Comparison of ENCODE assay signal across 8 cellular contexts in the genomic region with DNA sequence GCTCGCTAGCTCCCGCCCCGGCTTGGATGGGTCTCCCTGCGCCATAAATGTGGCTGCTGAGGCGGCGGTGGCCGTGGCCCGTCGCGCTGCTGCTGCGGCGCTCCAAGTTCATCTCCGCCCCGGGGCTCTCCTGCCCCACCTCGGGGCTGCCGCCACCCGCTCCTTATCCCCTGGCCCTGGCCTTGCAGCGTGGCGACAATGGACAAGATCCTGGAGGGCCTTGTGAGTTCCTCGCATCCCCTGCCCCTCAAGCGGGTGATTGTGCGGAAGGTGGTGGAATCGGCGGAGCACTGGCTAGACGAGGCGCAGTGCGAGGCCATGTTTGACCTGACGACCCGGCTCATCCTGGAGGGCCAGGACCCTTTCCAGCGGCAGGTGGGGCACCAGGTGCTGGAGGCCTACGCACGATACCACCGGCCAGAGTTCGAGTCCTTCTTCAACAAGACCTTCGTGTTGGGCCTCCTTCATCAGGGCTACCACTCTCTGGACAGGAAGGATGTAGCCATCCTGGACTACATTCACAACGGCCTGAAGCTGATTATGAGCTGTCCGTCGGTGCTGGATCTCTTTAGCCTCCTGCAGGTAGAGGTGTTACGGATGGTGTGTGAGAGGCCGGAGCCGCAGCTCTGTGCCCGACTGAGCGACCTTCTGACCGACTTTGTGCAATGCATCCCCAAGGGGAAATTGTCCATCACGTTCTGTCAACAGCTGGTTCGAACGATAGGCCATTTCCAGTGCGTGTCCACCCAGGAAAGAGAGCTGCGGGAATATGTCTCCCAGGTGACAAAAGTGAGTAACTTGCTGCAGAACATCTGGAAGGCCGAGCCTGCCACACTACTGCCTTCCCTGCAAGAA. TPM values are rescaled to one million over a fixed set of nuclear protein-coding genes. Genes with fewer than 3 reads are reported as not detected.
A peak's percentile ranks its signal among the peaks of the same experiment; 100 is the strongest.
DNase-seq lines count a peak whose midpoint lies in the region; ATAC-seq and TF ChIP-seq lines count a peak whose summit lies in the region.

No MANE protein-coding gene starts in this region.

- TF ChIP-seq EP300 in suprapubic skin (IDR thresholded peaks at IDR 0.05) = no peak

- POLR2A ChIA-PET in Panc1 (lab: Charles Lee) = interaction anchor here (0.6 kb wide), 1 partner anchor 216 kb away, joined by 4 read pairs; no protein-coding TSS in a partner anchor

- H3K27ac ChIP-seq in 22Rv1 (peak overlapping the region; percentile 96), Panc1 (ENCODE audit: low read length) (peak overlapping the region; percentile 76), cingulate gyrus (ENCODE audit: low read depth, low read length) (peak overlapping the region; percentile 55), right lobe of liver (peak overlapping the region; percentile 80 to 88 (median 85)), suprapubic skin (peak overlapping the region; percentile 95)

- H3K4me1 ChIP-seq in Panc1 (ENCODE audit: control insufficient read depth, insufficient read depth, low read length) (peaks cover 3% of the 10 kb centered on the region; the same call in 1 of the 2 replicates), right lobe of liver (peaks cover 0 to 34% (median 0%) of the 10 kb centered on the region in 4 donors), suprapubic skin (peaks cover 65% of the 10 kb centered on the region)

- in situ Hi-C loops in Panc1 (cut with HindIII; ENCODE audit: low pct_unique_long_range_greater_than_20kb, low sequenced_read_pairs) = no loop called here

- H3K36me3 ChIP-seq in Panc1 (ENCODE audit: control insufficient read depth, insufficient read depth, low read length) (peaks cover under 1% of the 10 kb centered on the region), right lobe of liver (peaks cover 0 to 14% (median 0%) of the 10 kb centered on the region in 4 donors), suprapubic skin (peaks cover 7% of the 10 kb centered on the region)

- CTCF ChIA-PET in Panc1 (lab: Charles Lee) = no interaction called here

- TF ChIP-seq POLR2A in right lobe of liver (IDR thresholded peaks at IDR 0.05) = peak; percentile 11
- TF ChIP-seq POLR2A in suprapubic skin (IDR thresholded peaks at IDR 0.05) = no peak

- WGBS in right lobe of liver (ENCODE audit: insufficient coverage, low coverage, low lambda C conversion rate, missing lambda C conversion rate) = 0% methylated on average over 20 of the region's 50 CpGs
- under 1% methylated on average over 17 of the region's 50 CpGs for WGBS in suprapubic skin

- BruUV-seq in Panc1 (replicated peaks; lab: Mats Ljungman, UMichigan) = TSS peak; percentile 54

- TF ChIP-seq CTCF in 22Rv1 (IDR thresholded peaks at IDR 0.05) = no peak; the same call in 1 of the 2 replicates
- no peak for TF ChIP-seq CTCF in Panc1 (IDR thresholded peaks at IDR 0.05)
- TF ChIP-seq CTCF in right lobe of liver (IDR thresholded peaks at IDR 0.05) = no peak
- TF ChIP-seq CTCF in suprapubic skin (IDR thresholded peaks at IDR 0.05) = no peak

- H3K27me3 ChIP-seq in Panc1 (ENCODE audit: control insufficient read depth, insufficient read depth, low read length) = no peaks in the 10 kb centered on the region
- no peaks in the 10 kb centered on the region for H3K27me3 ChIP-seq in right lobe of liver
- no peaks in the 10 kb centered on the region for H3K27me3 ChIP-seq in suprapubic skin

- DNase-seq in Panc1 (ENCODE audit: low read depth, low spot score) = no peak
- DNase-seq in right lobe of liver = peak; percentile 18 to 62 (median 55)
- peak; percentile 69 to 79 for DNase-seq in suprapubic skin (ENCODE audit: low spot score in 2 of 2)
- DNase-seq in SK-N-DZ (ENCODE audit: low spot score) = no peak

- peak overlapping the region; percentile 81 to 82 for H3K4me3 ChIP-seq in Panc1 (ENCODE audit: low read depth in 2 of 2, low read length in 2 of 2)
- H3K4me3 ChIP-seq in right lobe of liver = peak overlapping the region; percentile 84 to 90 (median 84)
- peak overlapping the region; percentile 69 for H3K4me3 ChIP-seq in suprapubic skin

- intact Hi-C loops in Panc1 (cut with micrococcal nuclease; ENCODE audit: unreplicated experiment) (no loop called here), right lobe of liver (cut with DNase I) (no loop called here)

- ATAC-seq in GM18499 (IDR thresholded peaks at IDR 0.05; ENCODE audit: insufficient read depth, unreplicated experiment) = peak; percentile 7
- ATAC-seq in HG02870 (IDR thresholded peaks at IDR 0.05; ENCODE audit: unreplicated experiment) = peak; percentile 18
- ATAC-seq in Panc1 = peak; percentile 54
- ATAC-seq in right lobe of liver = peak; percentile 7 to 37 (median 26)

- H3K9me3 ChIP-seq in Panc1 (ENCODE audit: control insufficient read depth, insufficient read depth, low read depth, low read length) = no peaks in the 10 kb centered on the region
- H3K9me3 ChIP-seq in right lobe of liver = no peaks in the 10 kb centered on the region
- no peaks in the 10 kb centered on the region for H3K9me3 ChIP-seq in suprapubic skin

RNA-seq across cellular contexts. Expression of a gene that starts 0.8 kb away (rescaled TPM):
- total RNA-seq in Panc1 (2021; ENCODE audit: unreplicated experiment) (11.7 TPM), right lobe of liver (10 to 100 TPM; 21.0 to 24.6 (median 21.4) TPM), suprapubic skin (10 to 100 TPM; 17.9 to 32.0 (median 23.8) TPM)
- 5.1 TPM for polyA plus RNA-seq in Panc1 (2012; ENCODE audit: insufficient read length)
- 7.9 and 11.0 TPM in 2 replicates for polyA plus RNA-seq in SK-N-DZ (2014; cell fraction: cytosol; rRNA removed)
- polyA plus RNA-seq in SK-N-DZ (2014; cell fraction: nucleus; rRNA removed) = 5.5 and 6.0 TPM in 2 replicates

Comparison
In these comparisons a context has a peak if more than half of its experiments do, and no peak if none do; other contexts are left out.
1. DNase-seq: peak in right lobe of liver (3 of 3) and suprapubic skin (2 of 2); none in Panc1 (single experiment) and SK-N-DZ (single experiment).
2. Peak in every context shown above with its lines, with median percentiles within 50 percentile points of each other: H3K27ac ChIP-seq, ATAC-seq and H3K4me3 ChIP-seq.